In the genomic region with DNA sequence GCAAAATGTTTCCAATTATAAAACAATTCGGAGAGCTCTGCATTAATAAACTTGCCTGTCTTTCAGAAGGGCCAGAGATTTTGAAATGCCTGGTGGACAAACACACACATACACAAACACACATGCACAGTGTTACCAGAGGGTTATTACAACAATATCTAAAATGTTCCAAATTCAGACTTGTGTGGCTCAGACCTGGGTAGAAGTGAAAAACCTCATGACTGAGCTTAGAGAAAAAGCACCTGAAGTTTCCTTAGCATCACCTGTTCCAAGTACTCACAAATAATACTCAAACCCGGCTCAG, we compare ENCODE assay signal across 24 cellular contexts.
"Had no signal": no experiment of that assay in that cellular context is flagged by ENCODE, and none has a peak within 500 bp of the region (broad histone marks: within the 10 kb centered on the region; RNA-seq: fewer than 3 reads in every experiment).

No MANE protein-coding gene starts in this region.

- H3K4me3 Mint-ChIP-seq: activated CD4-positive, alpha-beta T cell treated with anti-CD3 and anti-CD28 coated beads for 36 hours; activated CD4-positive, alpha-beta T cell treated with anti-CD3 and anti-CD28 coated beads, Interleukin-2, amount 10 ng/mL, durations not matched to agents 7 days and 5 days; activated CD8-positive, alpha-beta T cell treated with anti-CD3 and anti-CD28 coated beads, Interleukin-2, amount 10 ng/mL, durations not matched to agents 7 days and 5 days; activated naive CD4-positive, alpha-beta T cell treated with anti-CD3 and anti-CD28 coated beads for 36 hours; activated naive CD8-positive, alpha-beta T cell; activated naive CD8-positive, alpha-beta T cell treated with anti-CD3 and anti-CD28 coated beads, Interleukin-2, amount 50 U/mL, for 24 hours; activated T-cell treated with anti-CD3 and anti-CD28 coated beads, Interleukin-2, amount 50 U/mL, for 4 hours; activated T-helper 1 cell treated with anti-CD3 and anti-CD28 coated beads, Interleukin-12 subunit alpha, Interleukin-12 subunit beta, Interleukin-2, Interleukin-4 antibody, amounts not matched to agents 30 ng/mL and 10 ng/mL and 1 ng/mL, durations not matched to agents 14 hours and 24 hours and 36 hours had no signal

- H3K36me3 ChIP-seq: cardiac muscle cell had no signal

- ATAC-seq: activated CD4-positive, alpha-beta T cell treated with anti-CD3 and anti-CD28 coated beads for 36 hours; activated CD8-positive, alpha-beta T cell treated with anti-CD3 and anti-CD28 coated beads, Interleukin-2, amount 10 ng/mL, durations not matched to agents 7 days and 5 days; activated naive CD8-positive, alpha-beta T cell treated with anti-CD3 and anti-CD28 coated beads, Interleukin-2, amount 50 U/mL, for 24 hours; activated T-cell treated with anti-CD3 and anti-CD28 coated beads, Interleukin-2, amount 50 U/mL, for 4 hours had no signal

- H3K9me3 Mint-ChIP-seq: activated CD4-positive, alpha-beta T cell treated with anti-CD3 and anti-CD28 coated beads, Interleukin-2, amount 10 ng/mL, durations not matched to agents 7 days and 5 days; activated naive CD4-positive, alpha-beta T cell treated with anti-CD3 and anti-CD28 coated beads for 36 hours; activated naive CD8-positive, alpha-beta T cell treated with anti-CD3 and anti-CD28 coated beads, Interleukin-2, amount 50 U/mL, for 24 hours; activated T-cell treated with anti-CD3 and anti-CD28 coated beads, Interleukin-2, amount 50 U/mL, for 4 hours; activated T-helper 1 cell treated with anti-CD3 and anti-CD28 coated beads, Interleukin-12 subunit alpha, Interleukin-12 subunit beta, Interleukin-2, Interleukin-4 antibody, amounts not matched to agents 30 ng/mL and 10 ng/mL and 1 ng/mL, durations not matched to agents 14 hours and 24 hours and 36 hours had no signal

- H3K27me3 ChIP-seq: cardiac muscle cell had no signal

- DNase-seq: activated CD4-positive, alpha-beta T cell treated with anti-CD3 and anti-CD28 coated beads for 36 hours; activated CD4-positive, alpha-beta T cell treated with anti-CD3 and anti-CD28 coated beads, Interleukin-2, amount 10 ng/mL, durations not matched to agents 7 days and 5 days; activated CD4-positive, alpha-beta T cell treated with anti-CD3 and anti-CD28 coated beads, Interleukin-2, amount 50 U/mL, for 48 hours; activated CD8-positive, alpha-beta T cell treated with anti-CD3 and anti-CD28 coated beads, Interleukin-2, amount 10 ng/mL, durations not matched to agents 7 days and 5 days; activated gamma-delta T cell treated with Interleukin-2 at 50 U/mL for 16 hours; activated naive CD4-positive, alpha-beta T cell treated with anti-CD3 and anti-CD28 coated beads for 36 hours; activated naive CD8-positive, alpha-beta T cell treated with anti-CD3 and anti-CD28 coated beads, Interleukin-2, amount 50 U/mL, for 24 hours; activated T-cell treated with anti-CD3 and anti-CD28 coated beads, Interleukin-2, amount 50 U/mL, for 4 hours; anterior cingulate cortex; IMR-90; Karpas-422; KBM-7; NCI-H1105; NCI-H1436; NCI-H1694 treated with DMSO at 0.1 percent for 48 hours; NCI-H2029; NCI-H345; NCI-H524 treated with DMSO at 0.1 percent for 48 hours; NK-92 treated with Interleukin-12 subunit alpha and Interleukin-12 subunit beta, amount 100 ng/mL, for 24 hours; Right ventricle myocardium superior; T1000 had no signal

- H3K4me1 Mint-ChIP-seq: activated CD4-positive, alpha-beta T cell treated with anti-CD3 and anti-CD28 coated beads for 36 hours; activated CD4-positive, alpha-beta T cell treated with anti-CD3 and anti-CD28 coated beads, Interleukin-2, amount 10 ng/mL, durations not matched to agents 7 days and 5 days; activated naive CD8-positive, alpha-beta T cell treated with anti-CD3 and anti-CD28 coated beads, Interleukin-2, amount 50 U/mL, for 24 hours had no signal

- H3K36me3 Mint-ChIP-seq: activated naive CD8-positive, alpha-beta T cell had no signal

- H3K4me3 ChIP-seq: cardiac muscle cell had no signal

- H3K27ac ChIP-seq: cardiac muscle cell had no signal

- H3K27ac Mint-ChIP-seq: activated CD4-positive, alpha-beta T cell treated with anti-CD3 and anti-CD28 coated beads for 36 hours; activated CD4-positive, alpha-beta T cell treated with anti-CD3 and anti-CD28 coated beads, Interleukin-2, amount 10 ng/mL, durations not matched to agents 7 days and 5 days; activated CD8-positive, alpha-beta T cell treated with anti-CD3 and anti-CD28 coated beads, Interleukin-2, amount 10 ng/mL, durations not matched to agents 7 days and 5 days; activated naive CD4-positive, alpha-beta T cell treated with anti-CD3 and anti-CD28 coated beads for 36 hours; activated naive CD8-positive, alpha-beta T cell; activated naive CD8-positive, alpha-beta T cell treated with anti-CD3 and anti-CD28 coated beads, Interleukin-2, amount 50 U/mL, for 24 hours; activated T-helper 1 cell treated with anti-CD3 and anti-CD28 coated beads, Interleukin-12 subunit alpha, Interleukin-12 subunit beta, Interleukin-2, Interleukin-4 antibody, amounts not matched to agents 30 ng/mL and 10 ng/mL and 1 ng/mL, durations not matched to agents 14 hours and 24 hours and 36 hours had no signal
